ENCODE assay signal across 8 cellular contexts in the genomic region with DNA sequence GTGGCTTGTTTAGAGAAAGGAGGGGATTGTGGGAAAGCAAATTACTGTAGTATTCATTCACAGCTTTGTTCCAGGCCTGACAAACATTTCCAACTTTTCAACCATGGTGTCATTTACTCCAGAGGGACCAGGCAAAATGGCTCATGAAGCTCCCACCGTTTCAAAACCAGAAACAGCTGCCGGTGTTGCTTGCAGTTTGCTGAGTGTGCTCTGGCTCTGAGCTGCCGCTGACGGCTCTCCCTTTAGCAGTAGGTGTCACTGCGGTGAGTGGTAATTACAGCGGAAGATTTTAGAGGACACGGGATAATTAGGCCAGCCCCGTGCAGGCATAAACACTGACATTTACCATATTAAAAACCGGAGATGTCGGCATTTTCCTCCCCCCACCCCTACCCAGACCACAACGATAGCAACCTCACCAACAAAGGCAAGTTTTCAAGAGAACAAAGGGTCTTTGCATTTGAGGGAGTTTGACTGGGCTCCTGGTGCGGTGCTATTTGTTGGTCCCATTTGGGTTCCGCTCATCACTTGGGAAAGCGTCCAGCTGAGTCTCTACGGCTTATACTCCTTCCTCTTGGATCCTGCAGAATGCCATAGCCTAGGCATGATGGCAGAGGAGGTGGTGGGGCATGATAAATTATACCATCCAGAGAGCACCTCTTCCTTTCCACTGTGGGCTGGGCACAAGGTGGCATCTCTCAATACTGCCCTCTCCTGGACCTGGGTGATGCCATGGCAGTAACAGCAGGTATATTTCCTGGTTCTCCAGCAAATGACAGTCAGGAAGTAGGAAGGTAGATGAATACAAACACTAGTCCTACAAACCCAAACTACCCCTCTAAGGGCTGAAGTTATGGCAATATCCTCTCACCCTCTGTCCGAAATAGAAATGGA.
DNase-seq lines count a peak whose midpoint lies in the region; ATAC-seq and TF ChIP-seq lines count a peak whose summit lies in the region.

No MANE protein-coding gene starts in this region.

- intact Hi-C loops in MCF 10A (cut with micrococcal nuclease) (loop anchor here (10.0 kb wide), 1 partner anchor 352 kb away; no protein-coding TSS in a partner anchor), breast epithelium (cut with DNase I; ENCODE audit: low total_unique reads) (no loop called here), testis (cut with DNase I; ENCODE audit: low total_unique reads) (no loop called here)

- no peak for TF ChIP-seq POLR2A in breast epithelium (IDR thresholded peaks at IDR 0.05)
- no peak for TF ChIP-seq POLR2A in testis (IDR thresholded peaks at IDR 0.05)

- H3K36me3 Mint-ChIP-seq in MCF 10A (ENCODE audit: insufficient read depth, unreplicated experiment) = no peaks in the 10 kb centered on the region

- H3K27me3 Mint-ChIP-seq in MCF 10A (ENCODE audit: insufficient read depth, unreplicated experiment) = no peaks in the 10 kb centered on the region

- no peaks in the 10 kb centered on the region for H3K9me3 ChIP-seq in breast epithelium
- H3K9me3 ChIP-seq in testis = no peaks in the 10 kb centered on the region

- no peak overlapping the region for H3K27ac Mint-ChIP-seq in MCF 10A (ENCODE audit: low read depth, unreplicated experiment)

- no peaks in the 10 kb centered on the region for H3K27me3 ChIP-seq in breast epithelium
- H3K27me3 ChIP-seq in testis = no peaks in the 10 kb centered on the region

- POLR2A ChIA-PET in MCF 10A (lab: Yijun Ruan, JAX) = no interaction called here

- no peak for ATAC-seq in GM19035 (IDR thresholded peaks at IDR 0.05; ENCODE audit: unreplicated experiment)

- no TSS peak for BruUV-seq in MCF 10A (replicated peaks; lab: Mats Ljungman, UMichigan)

- CTCF ChIA-PET in MCF 10A (lab: Yijun Ruan, JAX) = interaction anchor here (0.6 to 2.5 kb wide), 3 partner anchors 9 to 353 kb away, joined by 3 to 8 read pairs (median 3); no protein-coding TSS in a partner anchor

- H3K4me1 Mint-ChIP-seq in MCF 10A (ENCODE audit: insufficient read depth, unreplicated experiment) = no peaks in the 10 kb centered on the region

- no peaks in the 10 kb centered on the region for H3K9me3 Mint-ChIP-seq in MCF 10A (ENCODE audit: unreplicated experiment)

- H3K4me3 ChIP-seq in breast epithelium (no peak overlapping the region), fibroblast of the aortic adventitia (ENCODE audit: low read depth, low read length) (no peak overlapping the region), retinal pigment epithelial cell (ENCODE audit: low read length) (peak overlapping the region; percentile 37), testis (no peak overlapping the region)

- peak; percentile 22 for TF ChIP-seq CTCF in MCF 10A (IDR thresholded peaks at IDR 0.05; ENCODE audit: unreplicated experiment)
- peak in 1 of 3 donors; percentile 14 for TF ChIP-seq CTCF in breast epithelium (IDR thresholded peaks at IDR 0.05)
- TF ChIP-seq CTCF in fibroblast of the aortic adventitia (IDR thresholded peaks at IDR 0.05; ENCODE audit: insufficient read depth, low read length) = peak; percentile 31
- peak; percentile 81 for TF ChIP-seq CTCF in retinal pigment epithelial cell (conservative IDR thresholded peaks at IDR 0.05; ENCODE audit: low read depth, low read length)
- no peak for TF ChIP-seq CTCF in testis (IDR thresholded peaks at IDR 0.05)

- H3K36me3 ChIP-seq in breast epithelium = no peaks in the 10 kb centered on the region
- no peaks in the 10 kb centered on the region for H3K36me3 ChIP-seq in testis (ENCODE audit: low read depth, missing control alignments)

- 33 to 35% methylated on average over 15 to 16 of the region's 16 CpGs for WGBS in testis, 2 donors

- H3K27ac ChIP-seq in breast epithelium = no peak overlapping the region
- no peak overlapping the region for H3K27ac ChIP-seq in testis

- H3K4me1 ChIP-seq in breast epithelium (no peaks in the 10 kb centered on the region), testis (no peaks in the 10 kb centered on the region)

- peak; percentile 56 for DNase-seq in MCF 10A (ENCODE audit: unreplicated experiment)
- no peak for DNase-seq in breast epithelium (ENCODE audit: low spot score in 2 of 2)
- peak; percentile 88 for DNase-seq in NCI-H69 (lab: John Stamatoyannopoulos, UW)
- DNase-seq in fibroblast of the aortic adventitia (ENCODE audit: low read depth) = no peak
- DNase-seq in retinal pigment epithelial cell (ENCODE audit: low read depth) = no peak
- DNase-seq in DMS114 treated with DMSO at 0.1 percent for 48 hours (lab: John Stamatoyannopoulos, UW; ENCODE audit: unreplicated experiment) = no peak
- no peak for DNase-seq in testis

- H3K4me3 Mint-ChIP-seq in MCF 10A (ENCODE audit: unreplicated experiment) = no peak overlapping the region

Comparison
In these comparisons a context has a peak if more than half of its experiments do, and no peak if none do; other contexts are left out.
1. DNase-seq: peak in MCF 10A (single experiment) and NCI-H69 (single experiment); none in breast epithelium (0 of 2), fibroblast of the aortic adventitia (single experiment), retinal pigment epithelial cell (single experiment), DMS114 treated with DMSO at 0.1 percent for 48 hours (single experiment) and testis (single experiment).
2. CTCF ChIP-seq: peak in MCF 10A (single experiment), fibroblast of the aortic adventitia (single experiment) and retinal pigment epithelial cell (single experiment); none in testis (0 of 3).